ENCODE assay signal across 11 cellular contexts in genomic region chr18:62869327-62869726, GRCh38.
DNase-seq lines count a peak whose midpoint lies in the region; ATAC-seq and TF ChIP-seq lines count a peak whose summit lies in the region.
"Had no signal": no experiment of that assay in that cellular context is flagged by ENCODE, and none has a peak within 500 bp of the region (broad histone marks: within the 10 kb centered on the region; RNA-seq: fewer than 3 reads in every experiment).

No MANE protein-coding gene starts in this region.

- CTCF ChIA-PET in activated CD4-positive, alpha-beta memory T cell treated with anti-CD3 and anti-CD28 coated beads for 36 hours (lab: Charles Lee), result no interaction called here

- no peak for TF ChIP-seq POLR2A in spleen (IDR thresholded peaks at IDR 0.05)

- peak overlapping the region in 5 of 8 donors; percentile 41 to 57 (median 46) for H3K27ac ChIP-seq in spleen
- H3K27ac ChIP-seq: WERI-Rb-1 had no signal

- TF ChIP-seq CTCF in spleen (IDR thresholded peaks at IDR 0.05 in 8 of 11, conservative IDR thresholded peaks at IDR 0.05 in 3 of 11), result no peak

- intact Hi-C loops in activated CD4-positive, alpha-beta memory T cell treated with anti-CD3 and anti-CD28 coated beads for 36 hours (cut with micrococcal nuclease), result loop anchor here (1.0 kb wide), 1 partner anchor 24 kb away; no protein-coding TSS in a partner anchor
- intact Hi-C loops in spleen (cut with DNase I; ENCODE audit: low total_unique reads), result no loop called here

- H3K4me1 ChIP-seq in spleen, result peaks cover 0 to 15% (median 0%) of the 10 kb centered on the region in 6 donors

- no peaks in the 10 kb centered on the region for H3K9me3 Mint-ChIP-seq in T-helper 2 cell treated with Interferon-gamma antibody and Interleukin-4, amounts not matched to agents 5 μg/mL and 100 μg/mL, for 36 hours
- H3K9me3 Mint-ChIP-seq in activated CD4-positive, alpha-beta memory T cell treated with anti-CD3 and anti-CD28 coated beads for 36 hours, result no peaks in the 10 kb centered on the region

- peaks cover 30% of the 10 kb centered on the region for H3K4me1 Mint-ChIP-seq in T-helper 2 cell treated with Interferon-gamma antibody and Interleukin-4, amounts not matched to agents 5 μg/mL and 100 μg/mL, for 36 hours (ENCODE audit: low read depth)
- H3K4me1 Mint-ChIP-seq in activated CD4-positive, alpha-beta memory T cell treated with anti-CD3 and anti-CD28 coated beads for 36 hours (ENCODE audit: low read depth), result peaks cover 12% of the 10 kb centered on the region

- peak overlapping the region; percentile 93 for H3K27ac Mint-ChIP-seq in T-helper 2 cell treated with Interferon-gamma antibody and Interleukin-4, amounts not matched to agents 5 μg/mL and 100 μg/mL, for 36 hours
- H3K27ac Mint-ChIP-seq in activated CD4-positive, alpha-beta memory T cell treated with anti-CD3 and anti-CD28 coated beads for 36 hours, result peak overlapping the region; percentile 82

- peak; percentile 58 for ATAC-seq in HG02798 (IDR thresholded peaks at IDR 0.05; ENCODE audit: poor library complexity, unreplicated experiment)

- in situ Hi-C loops in ACHN (cut with HindIII; ENCODE audit: low pct_ligation_motif_present, low pct_unique_long_range_greater_than_20kb, low sequenced_read_pairs), result no loop called here

- no peaks in the 10 kb centered on the region for H3K9me3 ChIP-seq in spleen

- H3K27me3 Mint-ChIP-seq in T-helper 2 cell treated with Interferon-gamma antibody and Interleukin-4, amounts not matched to agents 5 μg/mL and 100 μg/mL, for 36 hours (ENCODE audit: low read depth), result no peaks in the 10 kb centered on the region
- H3K27me3 Mint-ChIP-seq in activated CD4-positive, alpha-beta memory T cell treated with anti-CD3 and anti-CD28 coated beads for 36 hours, result no peaks in the 10 kb centered on the region

- peak overlapping the region; percentile 78 for H3K4me3 Mint-ChIP-seq in T-helper 2 cell treated with Interferon-gamma antibody and Interleukin-4, amounts not matched to agents 5 μg/mL and 100 μg/mL, for 36 hours
- H3K4me3 Mint-ChIP-seq in activated CD4-positive, alpha-beta memory T cell treated with anti-CD3 and anti-CD28 coated beads for 36 hours, result peak overlapping the region; percentile 56

- H3K36me3 ChIP-seq in spleen, result no peaks in the 10 kb centered on the region
- H3K36me3 ChIP-seq: WERI-Rb-1 had no signal

- DNase-seq in T-helper 2 cell treated with Interferon-gamma antibody and Interleukin-4, amounts not matched to agents 5 μg/mL and 100 μg/mL, for 36 hours (ENCODE audit: low spot score), result no peak
- no peak for DNase-seq in T-helper 2 cell
- no peak for DNase-seq in activated CD4-positive, alpha-beta memory T cell treated with anti-CD3 and anti-CD28 coated beads for 36 hours
- DNase-seq in spleen, result no peak
- no peak for DNase-seq in stimulated activated CD4-positive, alpha-beta T cell treated with anti-CD3 and anti-CD28 coated beads, Interleukin-15, amount 100 ng/mL, for 24 hours
- no peak for DNase-seq in midbrain (lab: John Stamatoyannopoulos, UW)
- DNase-seq in ACHN, result no peak
- DNase-seq: 8988T, NCI-H2081, WERI-Rb-1 had no signal

- peak overlapping the region in 1 of 8 donors; percentile 7 for H3K4me3 ChIP-seq in spleen

- H3K36me3 Mint-ChIP-seq in T-helper 2 cell treated with Interferon-gamma antibody and Interleukin-4, amounts not matched to agents 5 μg/mL and 100 μg/mL, for 36 hours (ENCODE audit: low read depth), result no peaks in the 10 kb centered on the region
- H3K36me3 Mint-ChIP-seq in activated CD4-positive, alpha-beta memory T cell treated with anti-CD3 and anti-CD28 coated beads for 36 hours, result no peaks in the 10 kb centered on the region

- H3K27me3 ChIP-seq in spleen (replicated peaks in 1 of 7), result no peaks in the 10 kb centered on the region

- POLR2A ChIA-PET in activated CD4-positive, alpha-beta memory T cell treated with anti-CD3 and anti-CD28 coated beads for 36 hours (lab: Charles Lee), result no interaction called here
